In genomic region chr14:61476737-61477410, GRCh38 we compare ENCODE assay signal across 8 cellular contexts.
DNase-seq lines count a peak whose midpoint lies in the region; TF ChIP-seq lines count a peak whose summit lies in the region.

No MANE protein-coding gene starts in this region.

- CTCF ChIA-PET in activated CD4-positive, alpha-beta memory T cell treated with anti-CD3 and anti-CD28 coated beads for 36 hours (lab: Charles Lee) = interaction anchor here (0.6 to 10.8 kb wide), 17 partner anchors 8 to 361 kb away, joined by 3 to 76 read pairs (median 6); partner anchors contain the start of gene PRKCH
- CTCF ChIA-PET in HEK293T (lab: Yijun Ruan, JAX) = interaction anchor here (1.5 kb wide), 1 partner anchor 361 kb away, joined by 6 read pairs; no protein-coding TSS in a partner anchor

- POLR2A ChIA-PET in activated CD4-positive, alpha-beta memory T cell treated with anti-CD3 and anti-CD28 coated beads for 36 hours (lab: Charles Lee) = interaction anchor here (0.7 to 7.2 kb wide), 18 partner anchors 24 to 285 kb away, joined by 3 to 74 read pairs (median 5); partner anchors contain the start of genes HIF1A and SNAPC1
- POLR2A ChIA-PET in HEK293T (lab: Yijun Ruan, JAX) = interaction anchor here (0.7 kb wide), 1 partner anchor 218 kb away, joined by 3 read pairs; the partner anchor contains the start of gene HIF1A

- H3K4me1 ChIP-seq in BLaER1 = peaks cover 90% of the 10 kb centered on the region
- H3K4me1 ChIP-seq in Karpas-422 (ENCODE audit: low read length) = peaks cover 74% of the 10 kb centered on the region

- H3K36me3 ChIP-seq in BLaER1 = 0 out of 2 replicates have a peak, but pooled peaks cover 9% of the 10 kb centered on the region
- no peaks in the 10 kb centered on the region for H3K36me3 ChIP-seq in Karpas-422 (ENCODE audit: insufficient read depth, low read length)

- peaks cover 1% of the 10 kb centered on the region for H3K27me3 Mint-ChIP-seq in activated CD4-positive, alpha-beta memory T cell treated with anti-CD3 and anti-CD28 coated beads for 36 hours
- peaks cover 30% of the 10 kb centered on the region for H3K27me3 Mint-ChIP-seq in nephron progenitor cell (ENCODE audit: low read depth, poor library complexity)

- H3K4me1 Mint-ChIP-seq in activated CD4-positive, alpha-beta memory T cell treated with anti-CD3 and anti-CD28 coated beads for 36 hours (ENCODE audit: low read depth) = peaks cover 93% of the 10 kb centered on the region
- H3K4me1 Mint-ChIP-seq in nephron progenitor cell = peaks cover 23% of the 10 kb centered on the region

- peak overlapping the region; percentile 81 for H3K9ac ChIP-seq in BLaER1
- H3K9ac ChIP-seq in Karpas-422 (ENCODE audit: low read length) = peak overlapping the region; percentile 52

- H3K4me3 Mint-ChIP-seq in activated CD4-positive, alpha-beta memory T cell treated with anti-CD3 and anti-CD28 coated beads for 36 hours = peak overlapping the region; percentile 81
- H3K4me3 Mint-ChIP-seq in nephron progenitor cell = peak overlapping the region; percentile 1

- peaks cover 43% of the 10 kb centered on the region for H3K36me3 Mint-ChIP-seq in activated CD4-positive, alpha-beta memory T cell treated with anti-CD3 and anti-CD28 coated beads for 36 hours
- no peaks in the 10 kb centered on the region for H3K36me3 Mint-ChIP-seq in nephron progenitor cell (ENCODE audit: low read depth)

- no peaks in the 10 kb centered on the region for H3K9me2 ChIP-seq in Karpas-422 (replicated peaks; ENCODE audit: insufficient read depth, low read length)

- H4K20me1 ChIP-seq in BLaER1 (no peaks in the 10 kb centered on the region), Karpas-422 (ENCODE audit: insufficient read depth, low read depth, low read length) (no peaks in the 10 kb centered on the region)

- peak overlapping the region; percentile 72 for H2AFZ ChIP-seq in Karpas-422 (ENCODE audit: low read length)

- DNase-seq in Karpas-422 = peak; percentile 81
- DNase-seq in activated CD4-positive, alpha-beta memory T cell treated with anti-CD3 and anti-CD28 coated beads for 36 hours = peak; percentile 81
- DNase-seq in epithelial cell of proximal tubule (ENCODE audit: low read depth) = peak; percentile 86
- DNase-seq in nephron progenitor cell = no peak
- no peak for DNase-seq in inferior parietal cortex (ENCODE audit: extremely low spot score)
- DNase-seq in HEK293T (ENCODE audit: extremely low spot score) = no peak
- no peak for DNase-seq in RKO (ENCODE audit: low spot score)

- intact Hi-C loops in activated CD4-positive, alpha-beta memory T cell treated with anti-CD3 and anti-CD28 coated beads for 36 hours (cut with micrococcal nuclease) = loop anchor here (1.0 to 5.0 kb wide), 8 partner anchors 26 to 240 kb away; partner anchors contain the start of gene HIF1A

- H3K4me2 ChIP-seq in BLaER1 (peak overlapping the region; percentile 80), Karpas-422 (ENCODE audit: low read depth, low read length, poor library complexity, severe bottlenecking) (peak overlapping the region; percentile 64)

- H3K27ac ChIP-seq in BLaER1 = peak overlapping the region; percentile 96
- H3K27ac ChIP-seq in Karpas-422 (ENCODE audit: low read length) = peak overlapping the region; percentile 85

- H3K79me2 ChIP-seq in Karpas-422 (ENCODE audit: low read length) = no peaks in the 10 kb centered on the region

- no peaks in the 10 kb centered on the region for H3K9me3 Mint-ChIP-seq in activated CD4-positive, alpha-beta memory T cell treated with anti-CD3 and anti-CD28 coated beads for 36 hours
- H3K9me3 Mint-ChIP-seq in nephron progenitor cell = no peaks in the 10 kb centered on the region

- H3K27me3 ChIP-seq in BLaER1 (no peaks in the 10 kb centered on the region), Karpas-422 (ENCODE audit: low read length) (no peaks in the 10 kb centered on the region)

- TF ChIP-seq CTCF in epithelial cell of proximal tubule (conservative IDR thresholded peaks at IDR 0.05; ENCODE audit: low read depth, low read length) (no peak), nephron progenitor cell (IDR thresholded peaks at IDR 0.05) (no peak)

- H3K4me3 ChIP-seq in BLaER1 (peak overlapping the region; percentile 45), Karpas-422 (ENCODE audit: low read length) (peak overlapping the region; percentile 18; the same call in 1 of the 2 replicates), epithelial cell of proximal tubule (ENCODE audit: low read depth, low read length) (no peak overlapping the region)

- no peaks in the 10 kb centered on the region for H3K9me3 ChIP-seq in BLaER1
- H3K9me3 ChIP-seq in Karpas-422 (ENCODE audit: low read length) = no peaks in the 10 kb centered on the region

- peak overlapping the region; percentile 100 for H3K27ac Mint-ChIP-seq in activated CD4-positive, alpha-beta memory T cell treated with anti-CD3 and anti-CD28 coated beads for 36 hours
- H3K27ac Mint-ChIP-seq in nephron progenitor cell = peak overlapping the region; percentile 6

TF ChIP-seq in HEK293T, 16 proteins besides CTCF, POLR2A, EP300 and RAD21:
- TF ChIP-seq SP1 (IDR thresholded peaks at IDR 0.05) (no peak), ELF4 (IDR thresholded peaks at IDR 0.05) (no peak), SUZ12 (IDR thresholded peaks at IDR 0.05) (no peak), L3MBTL2 (conservative IDR thresholded peaks at IDR 0.05) (no peak), CTBP1 (IDR thresholded peaks at IDR 0.05; ENCODE audit: borderline replicate concordance) (no peak), BHLHE40 (IDR thresholded peaks at IDR 0.05; ENCODE audit: borderline replicate concordance) (no peak), HDGF (IDR thresholded peaks at IDR 0.05; ENCODE audit: borderline replicate concordance) (no peak), NFRKB (IDR thresholded peaks at IDR 0.05) (no peak), FOXM1 (IDR thresholded peaks at IDR 0.05; ENCODE audit: borderline replicate concordance) (no peak), ARNT (IDR thresholded peaks at IDR 0.05) (no peak), FOXA1 (IDR thresholded peaks at IDR 0.05) (no peak), LEF1 (IDR thresholded peaks at IDR 0.05; ENCODE audit: borderline replicate concordance) (no peak), ZNF384 (IDR thresholded peaks at IDR 0.05) (no peak), FOXK2 (IDR thresholded peaks at IDR 0.05) (no peak), TARDBP (IDR thresholded peaks at IDR 0.05) (no peak)
- TF ChIP-seq, protein P1, sequence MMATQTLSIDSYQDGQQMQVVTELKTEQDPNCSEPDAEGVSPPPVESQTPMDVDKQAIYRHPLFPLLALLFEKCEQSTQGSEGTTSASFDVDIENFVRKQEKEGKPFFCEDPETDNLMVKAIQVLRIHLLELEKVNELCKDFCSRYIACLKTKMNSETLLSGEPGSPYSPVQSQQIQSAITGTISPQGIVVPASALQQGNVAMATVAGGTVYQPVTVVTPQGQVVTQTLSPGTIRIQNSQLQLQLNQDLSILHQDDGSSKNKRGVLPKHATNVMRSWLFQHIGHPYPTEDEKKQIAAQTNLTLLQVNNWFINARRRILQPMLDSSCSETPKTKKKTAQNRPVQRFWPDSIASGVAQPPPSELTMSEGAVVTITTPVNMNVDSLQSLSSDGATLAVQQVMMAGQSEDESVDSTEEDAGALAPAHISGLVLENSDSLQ (IDR thresholded peaks at IDR 0.05) = no peak

Comparison
In these comparisons a context has a peak if more than half of its experiments do, and no peak if none do; other contexts are left out.
1. DNase-seq: peak in Karpas-422 (single experiment), activated CD4-positive, alpha-beta memory T cell treated with anti-CD3 and anti-CD28 coated beads for 36 hours (single experiment) and epithelial cell of proximal tubule (single experiment); none in nephron progenitor cell (single experiment), inferior parietal cortex (single experiment), HEK293T (single experiment) and RKO (single experiment).